Comparison of ENCODE assay signal across 20 cellular contexts in genomic region chr1:172540635-172541034, GRCh38. TPM values are rescaled to one million over a fixed set of nuclear protein-coding genes. Genes with fewer than 3 reads are reported as not detected.
DNase-seq lines count a peak whose midpoint lies in the region; ATAC-seq, FAIRE-seq and TF ChIP-seq lines count a peak whose summit lies in the region.
"Had no signal": no experiment of that assay in that cellular context is flagged by ENCODE, and none has a peak within 500 bp of the region (broad histone marks: within the 10 kb centered on the region; RNA-seq: fewer than 3 reads in every experiment).

No MANE protein-coding gene starts in this region.

- peak overlapping the region; percentile 37 for H3K9ac ChIP-seq in Loucy (ENCODE audit: low read depth, low read length, poor library complexity, severe bottlenecking)
- no peak overlapping the region for H3K9ac ChIP-seq in K562 (ENCODE audit: insufficient read depth in 1 of 2, low read depth in 2 of 2, low read length in 2 of 2)

- DNase-seq in activated naive CD4-positive, alpha-beta T cell (lab: John Stamatoyannopoulos, UW), result no peak
- DNase-seq in K562 (ENCODE audit: extremely low read depth in 1 of 4, low spot score in 3 of 4) (no peak), GM12892 (ENCODE audit: insufficient read length) (no peak), pons (ENCODE audit: low spot score) (no peak), prostate gland (ENCODE audit: low spot score) (no peak)
- DNase-seq: 8988T; CD4-positive, alpha-beta T cell; EL; Kasumi-1; NCI-H1092 treated with DMSO at 0.1 percent for 48 hours; NCI-H510A; NCI-H748 treated with DMSO at 0.1 percent for 48 hours; NK-92 treated with Interleukin-12 subunit alpha and Interleukin-12 subunit beta, amount 100 ng/mL, for 24 hours had no signal

- H3K27me3 Mint-ChIP-seq in activated naive CD4-positive, alpha-beta T cell treated with anti-CD3 and anti-CD28 coated beads, Interleukin-2, amount 50 U/mL, for 24 hours, result no peaks in the 10 kb centered on the region
- H3K27me3 Mint-ChIP-seq: CD4-positive, alpha-beta T cell had no signal

- ATAC-seq in K562 (no peak), GM21526 (IDR thresholded peaks at IDR 0.05; ENCODE audit: low FRiP score, unreplicated experiment) (no peak)
- ATAC-seq: HepG2, Right ventricle myocardium inferior had no signal

- H3K36me3 Mint-ChIP-seq in activated naive CD4-positive, alpha-beta T cell treated with anti-CD3 and anti-CD28 coated beads, Interleukin-2, amount 50 U/mL, for 24 hours, result peaks cover 4% of the 10 kb centered on the region

- no peaks in the 10 kb centered on the region for H3K9me3 Mint-ChIP-seq in activated naive CD4-positive, alpha-beta T cell treated with anti-CD3 and anti-CD28 coated beads, Interleukin-2, amount 50 U/mL, for 24 hours
- H3K9me3 Mint-ChIP-seq: CD4-positive, alpha-beta T cell had no signal

- H2AFZ ChIP-seq in Loucy (ENCODE audit: low read length) (no peak overlapping the region), K562 (ENCODE audit: low read depth, low read length) (no peak overlapping the region)

- no peaks in the 10 kb centered on the region for H3K36me3 ChIP-seq in Loucy (ENCODE audit: insufficient read depth, low read length)
- H3K36me3 ChIP-seq in K562 (ENCODE audit: control insufficient read depth, insufficient read depth, low read length), result no peaks in the 10 kb centered on the region
- no peaks in the 10 kb centered on the region for H3K36me3 ChIP-seq in prostate gland
- H3K36me3 ChIP-seq: HAP-1 had no signal

- no peak overlapping the region for H3K27ac Mint-ChIP-seq in activated naive CD4-positive, alpha-beta T cell treated with anti-CD3 and anti-CD28 coated beads, Interleukin-2, amount 50 U/mL, for 24 hours
- H3K27ac Mint-ChIP-seq: CD4-positive, alpha-beta T cell had no signal

- CTCF ChIA-PET in K562 (lab: Yijun Ruan, JAX; ENCODE audit: low intra/inter-chr PET ratio), result no interaction called here

- no peak for TF ChIP-seq EP300 in K562 (IDR thresholded peaks at IDR 0.05; ENCODE audit: low read length)

- H3K27ac ChIP-seq in K562 (ENCODE audit: extremely low read depth, low read depth, low read length), result no peak overlapping the region
- no peak overlapping the region for H3K27ac ChIP-seq in prostate gland

- H3K4me1 ChIP-seq in Loucy (ENCODE audit: insufficient read depth, low read length, poor library complexity, severe bottlenecking) (peaks cover 83% of the 10 kb centered on the region), K562 (replicated peaks in 1 of 2; ENCODE audit: control insufficient read depth in 2 of 2, insufficient read depth in 2 of 2, low read length in 2 of 2) (peaks cover 11 to 30% of the 10 kb centered on the region in 2 experiments), prostate gland (replicated peaks) (no peaks in the 10 kb centered on the region)

- intact Hi-C loops in K562 (cut with micrococcal nuclease) (no loop called here), prostate gland (cut with DNase I) (no loop called here)

- FAIRE-seq in K562 (lab: Jason Lieb, UNC), result no peak
- FAIRE-seq in GM12892 (lab: Jason Lieb, UNC), result no peak

- peak overlapping the region; percentile 1 for H3K4me3 Mint-ChIP-seq in activated naive CD4-positive, alpha-beta T cell treated with anti-CD3 and anti-CD28 coated beads, Interleukin-2, amount 50 U/mL, for 24 hours
- H3K4me3 Mint-ChIP-seq: CD4-positive, alpha-beta T cell had no signal

- no peaks in the 10 kb centered on the region for H3K27me3 ChIP-seq in Loucy (ENCODE audit: insufficient read depth, low read length, poor library complexity, severe bottlenecking)
- no peaks in the 10 kb centered on the region for H3K27me3 ChIP-seq in K562 (ENCODE audit: control insufficient read depth in 2 of 2, insufficient read depth in 2 of 2, low read length in 2 of 2)
- no peaks in the 10 kb centered on the region for H3K27me3 ChIP-seq in prostate gland (replicated peaks; ENCODE audit: insufficient read depth)

- BruUV-seq in K562 (replicated peaks; lab: Mats Ljungman, UMichigan), result no TSS peak

- H3K9me2 ChIP-seq in Loucy (replicated peaks; ENCODE audit: low read depth, low read length), result no peaks in the 10 kb centered on the region

- H3K4me3 ChIP-seq in Loucy (ENCODE audit: low read length, poor library complexity, severe bottlenecking), result peak overlapping the region; percentile 96
- no peak overlapping the region for H3K4me3 ChIP-seq in K562
- no peak overlapping the region for H3K4me3 ChIP-seq in prostate gland
- H3K4me3 ChIP-seq: HAP-1, SK-N-MC had no signal

- TF ChIP-seq POLR2A in K562 (conservative IDR thresholded peaks at IDR 0.05) (no peak), GM12892 (IDR thresholded peaks at IDR 0.05; ENCODE audit: low read depth, low read length) (no peak), prostate gland (IDR thresholded peaks at IDR 0.05) (no peak)

- in situ Hi-C loops in K562 (cut with MboI), result no loop called here

- H3K79me2 ChIP-seq in Loucy (ENCODE audit: insufficient read depth, low read length) (peaks cover 99% of the 10 kb centered on the region), K562 (ENCODE audit: control insufficient read depth, insufficient read depth, low read length) (peaks cover 98% of the 10 kb centered on the region)

- no peaks in the 10 kb centered on the region for H3K9me1 ChIP-seq in K562 (ENCODE audit: control insufficient read depth, insufficient read depth, low read length)

- no peak for TF ChIP-seq RAD21 in K562 (CRISPR knock-in tag; conservative IDR thresholded peaks at IDR 0.05 in 1 of 2, IDR thresholded peaks at IDR 0.05 in 1 of 2)

- POLR2A ChIA-PET in K562 (lab: Yijun Ruan, JAX), result interaction anchor here (1.4 kb wide), 1 partner anchor 8 kb away, joined by 4 read pairs; no protein-coding TSS in a partner anchor

- H3K9me3 ChIP-seq in Loucy (ENCODE audit: insufficient read depth, low read depth, low read length), result no peaks in the 10 kb centered on the region
- H3K9me3 ChIP-seq in K562 (replicated peaks; ENCODE audit: control insufficient read depth, insufficient read depth, low read depth, low read length), result no peaks in the 10 kb centered on the region
- no peaks in the 10 kb centered on the region for H3K9me3 ChIP-seq in prostate gland
- H3K9me3 ChIP-seq: HAP-1 had no signal

- H3F3A ChIP-seq in Loucy (ENCODE audit: low read depth), result no peaks in the 10 kb centered on the region

- no peak for TF ChIP-seq CTCF in Loucy (conservative IDR thresholded peaks at IDR 0.05; ENCODE audit: low read length)
- TF ChIP-seq CTCF in K562 (IDR thresholded peaks at IDR 0.05 in 2 of 3, conservative IDR thresholded peaks at IDR 0.05 in 1 of 3; ENCODE audit: insufficient read depth in 2 of 3, low read depth in 1 of 3, low read length in 3 of 3), result no peak
- TF ChIP-seq CTCF in prostate gland (IDR thresholded peaks at IDR 0.05), result no peak

- H3K4me1 Mint-ChIP-seq in activated naive CD4-positive, alpha-beta T cell treated with anti-CD3 and anti-CD28 coated beads, Interleukin-2, amount 50 U/mL, for 24 hours, result peaks cover 58% of the 10 kb centered on the region

- H4K20me1 ChIP-seq in Loucy (ENCODE audit: insufficient read depth, low read length, poor library complexity, severe bottlenecking) (peaks cover 92% of the 10 kb centered on the region), K562 (replicated peaks; ENCODE audit: control insufficient read depth, insufficient read depth, low read length) (peaks cover 29% of the 10 kb centered on the region; the same call in 1 of the 2 replicates)

- peak overlapping the region; percentile 89 for H3K4me2 ChIP-seq in Loucy (ENCODE audit: low read depth, low read length, poor library complexity, severe bottlenecking)
- H3K4me2 ChIP-seq in K562 (ENCODE audit: insufficient read depth, low read length), result no peak overlapping the region

TF ChIP-seq in K562, 482 proteins besides CTCF, POLR2A, EP300 and RAD21 (continues in another document):
- no peak for TF ChIP-seq KLF16 (IDR thresholded peaks at IDR 0.05)
- TF ChIP-seq, protein P1, sequence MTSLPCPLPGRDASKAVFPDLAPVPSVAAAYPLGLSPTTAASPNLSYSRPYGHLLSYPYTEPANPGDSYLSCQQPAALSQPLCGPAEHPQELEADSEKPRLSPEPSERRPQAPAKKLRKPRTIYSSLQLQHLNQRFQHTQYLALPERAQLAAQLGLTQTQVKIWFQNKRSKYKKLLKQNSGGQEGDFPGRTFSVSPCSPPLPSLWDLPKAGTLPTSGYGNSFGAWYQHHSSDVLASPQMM (CRISPR knock-in tag; IDR thresholded peaks at IDR 0.05), result no peak
- TF ChIP-seq, protein P2, sequence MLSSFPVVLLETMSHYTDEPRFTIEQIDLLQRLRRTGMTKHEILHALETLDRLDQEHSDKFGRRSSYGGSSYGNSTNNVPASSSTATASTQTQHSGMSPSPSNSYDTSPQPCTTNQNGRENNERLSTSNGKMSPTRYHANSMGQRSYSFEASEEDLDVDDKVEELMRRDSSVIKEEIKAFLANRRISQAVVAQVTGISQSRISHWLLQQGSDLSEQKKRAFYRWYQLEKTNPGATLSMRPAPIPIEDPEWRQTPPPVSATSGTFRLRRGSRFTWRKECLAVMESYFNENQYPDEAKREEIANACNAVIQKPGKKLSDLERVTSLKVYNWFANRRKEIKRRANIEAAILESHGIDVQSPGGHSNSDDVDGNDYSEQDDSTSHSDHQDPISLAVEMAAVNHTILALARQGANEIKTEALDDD (IDR thresholded peaks at IDR 0.05), result peak; percentile 66
- 0 out of 2 replicates have a peak, but pooled peaks have one; percentile 6 for TF ChIP-seq ARID1B (IDR thresholded peaks at IDR 0.05)
- TF ChIP-seq MEIS2 (IDR thresholded peaks at IDR 0.05; ENCODE audit: partially characterized antibody), result peak; percentile 17
- no peak for TF ChIP-seq FOXM1 (IDR thresholded peaks at IDR 0.05; ENCODE audit: low read depth)
- no peak for TF ChIP-seq FOXM1 (CRISPR knock-in tag; IDR thresholded peaks at IDR 0.05; ENCODE audit: low read depth)

RNA-seq across cellular contexts. Expression of gene SUCO, which starts 7.7 kb away (rescaled TPM):
- total RNA-seq in K562 (2011; cell fraction: chromatin; rRNA removed; ENCODE audit: low replicate concordance), result 40.3 and 147 TPM in 2 replicates
- 13.8 and 22.6 TPM in 2 replicates for total RNA-seq in K562 (2011; cell fraction: nucleolus; rRNA removed)
- 55.4 and 77.5 TPM in 2 replicates for total RNA-seq in K562 (2011; cell fraction: nucleoplasm; rRNA removed)
- 9.1 and 9.4 TPM in 2 replicates for total RNA-seq in K562 (2014; rRNA removed)
- total RNA-seq in K562 (2014; rRNA removed; fragmentation: Illumina TruSeq; extraction: Trizol), result 19.2 and 22.3 TPM in 2 replicates
- 18.8 and 20.6 TPM in 2 replicates for total RNA-seq in K562 (2015; rRNA removed; fragmentation: Illumina TruSeq; extraction: Trizol)
- 15.9 and 18.5 TPM in 2 replicates for total RNA-seq in K562 (2021)
- polyA plus RNA-seq in K562 (2011; rRNA removed), result 15.7 and 15.9 TPM in 2 replicates
- 1.8 and 4.8 TPM in 2 replicates for polyA plus RNA-seq in K562 (2011; cell fraction: cytosol; rRNA removed)
- 13.8 and 22.3 TPM in 2 replicates for polyA plus RNA-seq in K562 (2011; cell fraction: nucleus; rRNA removed)
- 9.6 and 12.5 TPM in 2 replicates for polyA plus RNA-seq in K562 (2012)
- polyA plus RNA-seq in K562 (2014; fragmentation: Illumina TruSeq; extraction: Trizol), result 11.5 and 14.3 TPM in 2 replicates
- 1 to 10 TPM; 2.5 to 3.6 TPM for polyA plus RNA-seq in K562 (2014; fragmentation: Nextera tagmentation; extraction: Ambion mirVana)
- polyA plus RNA-seq in K562 (2014; rRNA removed), result 8.0 and 10.7 TPM in 2 replicates
- polyA minus RNA-seq in K562 (2011; rRNA and poly(A)+ RNA removed), result 39.5 and 71.3 TPM in 2 replicates
- 17.1 and 19.9 TPM in 2 replicates for polyA minus RNA-seq in K562 (2011; cell fraction: cytosol; rRNA and poly(A)+ RNA removed)
- 35.9 and 73.6 TPM in 2 replicates for polyA minus RNA-seq in K562 (2011; cell fraction: nucleus; rRNA and poly(A)+ RNA removed)
- 7.4 TPM for polyA plus RNA-seq in GM12892 (2012; ENCODE audit: missing spikeins)
- 10 to 100 TPM; 39.5 to 84.9 TPM for total RNA-seq in prostate gland
